Comparison of ENCODE assay signal across 11 cellular contexts in genomic region chr3:11434017-11434526, GRCh38.
DNase-seq lines count a peak whose midpoint lies in the region; ATAC-seq and TF ChIP-seq lines count a peak whose summit lies in the region.
"Had no signal": no experiment of that assay in that cellular context is flagged by ENCODE, and none has a peak within 500 bp of the region (broad histone marks: within the 10 kb centered on the region; RNA-seq: fewer than 3 reads in every experiment).

No MANE protein-coding gene starts in this region.

- ATAC-seq in left cardiac atrium: peak; percentile 89 to 95

- no peaks in the 10 kb centered on the region for H3K27me3 ChIP-seq in BJ (ENCODE audit: control insufficient read depth, insufficient read depth, low read length)

- POLR2A ChIA-PET in BJ (lab: Charles Lee): no interaction called here
- POLR2A ChIA-PET in RWPE1 (lab: Yijun Ruan, JAX; ENCODE audit: low non-redundant PET): no interaction called here

- intact Hi-C loops in left cardiac atrium (cut with DNase I): no loop called here

- CTCF ChIA-PET in BJ (lab: Yijun Ruan, JAX) (interaction anchor here (0.9 kb wide), 1 partner anchor 21 kb away, joined by 3 read pairs; no protein-coding TSS in a partner anchor), RWPE1 (lab: Yijun Ruan, JAX) (no interaction called here)

- DNase-seq in BJ (ENCODE audit: low read depth): peak; percentile 87
- peak; percentile 60 for DNase-seq in astrocyte of the hippocampus (ENCODE audit: low read depth, low spot score)
- DNase-seq in left cardiac atrium: peak; percentile 53
- peak; percentile 56 for DNase-seq in renal cortical epithelial cell (ENCODE audit: low read depth)
- no peak for DNase-seq in SW480 (ENCODE audit: low spot score)
- no peak for DNase-seq in UCSD-AML1 (lab: John Stamatoyannopoulos, UW; ENCODE audit: unreplicated experiment)
- DNase-seq in NCI-H510A treated with DMSO at 0.1 percent for 48 hours (lab: John Stamatoyannopoulos, UW): no peak
- DNase-seq in RWPE1 (ENCODE audit: low spot score): no peak
- DNase-seq: activated CD8-positive, alpha-beta memory T cell treated with anti-CD3 and anti-CD28 coated beads for 24 hours; stimulated activated CD4-positive, alpha-beta T cell treated with anti-CD3 and anti-CD28 coated beads, Interleukin-4, amount 100 ng/mL, for 24 hours had no signal

- no peak overlapping the region for H3K4me3 ChIP-seq in BJ (ENCODE audit: low read depth, low read length)

- H3K27ac ChIP-seq in RWPE1: no peak overlapping the region
- H3K27ac ChIP-seq: HL-60 had no signal

- TF ChIP-seq CTCF in BJ (IDR thresholded peaks at IDR 0.05; ENCODE audit: insufficient read depth, low read depth, low read length) (no peak), RWPE1 (conservative IDR thresholded peaks at IDR 0.05; ENCODE audit: low read depth) (no peak)

- no peaks in the 10 kb centered on the region for H3K36me3 ChIP-seq in BJ (ENCODE audit: control insufficient read depth, insufficient read depth, low read length)

Comparison
In these comparisons a context has a peak if more than half of its experiments do, and no peak if none do; other contexts are left out.
1. DNase-seq: peak in BJ (single experiment), astrocyte of the hippocampus (single experiment), left cardiac atrium (single experiment) and renal cortical epithelial cell (single experiment); none in SW480 (single experiment), UCSD-AML1 (single experiment), NCI-H510A treated with DMSO at 0.1 percent for 48 hours (single experiment) and RWPE1 (single experiment).